ENCODE assay signal across 6 cellular contexts in the genomic region with DNA sequence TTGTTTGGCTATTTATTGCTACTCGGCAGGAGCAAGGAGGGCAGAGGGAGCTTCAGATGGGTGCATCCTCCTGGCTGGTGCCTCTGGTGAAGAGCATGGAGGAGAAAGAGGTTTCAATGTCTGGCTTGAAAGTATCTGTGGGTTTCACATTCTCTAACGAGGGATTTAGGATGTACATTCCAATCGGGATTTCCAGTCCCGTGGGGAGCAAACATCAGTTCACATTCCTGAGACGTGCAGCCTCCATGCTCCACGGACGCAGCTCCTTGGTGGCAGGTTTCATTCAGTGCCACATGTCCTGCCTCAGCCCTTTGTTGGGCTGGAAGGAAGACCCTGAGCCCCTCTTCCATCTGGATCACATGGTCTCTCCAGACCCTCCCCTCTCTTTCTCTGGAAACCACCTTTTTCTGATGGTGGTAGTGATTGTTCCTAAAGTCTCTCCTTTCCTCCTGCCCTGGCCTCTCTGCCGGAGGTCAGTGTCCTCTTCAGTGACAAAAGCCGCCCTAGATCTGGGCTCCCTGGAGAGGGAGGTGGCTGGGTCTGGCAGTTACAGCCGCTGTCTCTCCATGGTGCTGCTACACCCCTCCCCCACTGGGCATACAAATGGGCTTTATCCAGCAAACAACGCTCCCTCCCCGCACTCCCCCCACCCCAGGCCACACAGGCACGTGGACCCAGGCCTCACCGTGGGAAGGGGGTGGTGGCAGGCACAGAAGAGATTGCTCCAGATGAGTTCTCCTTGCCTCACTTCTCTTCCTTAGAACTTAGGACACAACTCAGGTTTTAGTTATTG. TPM values are rescaled to one million over a fixed set of nuclear protein-coding genes. Genes with fewer than 3 reads are reported as not detected.
DNase-seq lines count a peak whose midpoint lies in the region; ATAC-seq and TF ChIP-seq lines count a peak whose summit lies in the region.

No MANE protein-coding gene starts in this region.

- ATAC-seq in body of pancreas = no peak

- H3K9ac ChIP-seq in HUES6 (ENCODE audit: low read length) = peak overlapping the region; percentile 80
- H3K9ac ChIP-seq in trophoblast cell (ENCODE audit: low read length) = no peak overlapping the region

- H3K18ac ChIP-seq in trophoblast cell (ENCODE audit: low read length) = peak overlapping the region; percentile 19

- H2BK12ac ChIP-seq in trophoblast cell (ENCODE audit: low read length) = no peak overlapping the region

- H3K27me3 ChIP-seq in HUES6 (ENCODE audit: control insufficient read depth, insufficient read depth, low read length) (no peaks in the 10 kb centered on the region), trophoblast cell (ENCODE audit: insufficient read depth, low read length) (no peaks in the 10 kb centered on the region), body of pancreas (no peaks in the 10 kb centered on the region)

- no peak overlapping the region for H2AFZ ChIP-seq in trophoblast cell (ENCODE audit: insufficient read depth, low read length, poor library complexity)

- peak overlapping the region; percentile 80 for H3K4me3 ChIP-seq in HUES6 (ENCODE audit: low read depth, low read length)
- peak overlapping the region; percentile 50 for H3K4me3 ChIP-seq in coronary artery
- no peak overlapping the region for H3K4me3 ChIP-seq in trophoblast cell (ENCODE audit: low read depth, low read length)
- H3K4me3 ChIP-seq in body of pancreas = no peak overlapping the region

- H3K27ac ChIP-seq in HUES6 (ENCODE audit: low read depth, low read length) = peak overlapping the region; percentile 67
- H3K27ac ChIP-seq in coronary artery = no peak overlapping the region
- peak overlapping the region; percentile 41 for H3K27ac ChIP-seq in trophoblast cell (ENCODE audit: low read depth, low read length)
- H3K27ac ChIP-seq in body of pancreas = peak overlapping the region in 2 of 4 donors; percentile 14 to 40

- H3K4me1 ChIP-seq in HUES6 (ENCODE audit: control insufficient read depth, insufficient read depth, low read length) (peaks cover 31% of the 10 kb centered on the region), trophoblast cell (ENCODE audit: control insufficient read depth in 1 of 2, insufficient read depth in 2 of 2, low read length in 2 of 2) (peaks cover 27 to 36% of the 10 kb centered on the region in 2 experiments), body of pancreas (peaks cover 28% of the 10 kb centered on the region)

- no peak for TF ChIP-seq POLR2A in body of pancreas (IDR thresholded peaks at IDR 0.05)

- TF ChIP-seq CTCF in coronary artery (IDR thresholded peaks at IDR 0.05) (no peak), body of pancreas (IDR thresholded peaks at IDR 0.05) (no peak)

- no peak overlapping the region for H3K23ac ChIP-seq in trophoblast cell (ENCODE audit: low read length)

- DNase-seq in coronary artery (ENCODE audit: low spot score) (no peak), trophoblast cell (peak in 1 of 2 donors; percentile 12), body of pancreas (no peak), COLO829 (ENCODE audit: low spot score) (no peak), NCI-H2171 treated with DMSO at 0.1 percent for 48 hours (lab: John Stamatoyannopoulos, UW) (no peak)

- peak overlapping the region; percentile 13 for H4K91ac ChIP-seq in trophoblast cell (ENCODE audit: low read depth, low read length)

- no CpG with 5 or more reads among the region's 14 CpGs for WGBS in trophoblast cell (ENCODE audit: extremely low coverage, insufficient coverage, insufficient read length)
- 24 to 41% methylated on average over 14 of the region's 14 CpGs for WGBS in body of pancreas, 2 donors

- no peak overlapping the region for H2AK5ac ChIP-seq in trophoblast cell (ENCODE audit: low read length)

- H3K4ac ChIP-seq in trophoblast cell (ENCODE audit: low read depth, low read length) = no peak overlapping the region

- no peaks in the 10 kb centered on the region for H3K79me2 ChIP-seq in trophoblast cell (ENCODE audit: control insufficient read depth, insufficient read depth, low read length, poor library complexity)

- peak overlapping the region; percentile 42 for H3K4me2 ChIP-seq in trophoblast cell (ENCODE audit: low read length)

- peak overlapping the region; percentile 40 for H2BK120ac ChIP-seq in trophoblast cell (ENCODE audit: insufficient read depth, low read length, poor library complexity)

- peaks cover 15% of the 10 kb centered on the region for H3K79me1 ChIP-seq in trophoblast cell (ENCODE audit: low read length)

- H3K9me3 ChIP-seq in HUES6 (ENCODE audit: control insufficient read depth, insufficient read depth, low read depth, low read length) (no peaks in the 10 kb centered on the region), trophoblast cell (ENCODE audit: insufficient read depth, low read depth, low read length) (no peaks in the 10 kb centered on the region), body of pancreas (no peaks in the 10 kb centered on the region)

- peak overlapping the region; percentile 25 for H4K8ac ChIP-seq in trophoblast cell (ENCODE audit: low read depth, low read length)

- H3K14ac ChIP-seq in trophoblast cell (ENCODE audit: low read length) = no peak overlapping the region

- peak overlapping the region; percentile 6 for H4K12ac ChIP-seq in trophoblast cell (ENCODE audit: low read depth, low read length)

- H3K36me3 ChIP-seq in HUES6 (ENCODE audit: control insufficient read depth, insufficient read depth, low read length) = peaks cover 9% of the 10 kb centered on the region
- no peaks in the 10 kb centered on the region for H3K36me3 ChIP-seq in trophoblast cell (ENCODE audit: control insufficient read depth in 1 of 2, insufficient read depth in 2 of 2, low read length in 2 of 2)
- H3K36me3 ChIP-seq in body of pancreas (replicated peaks in 1 of 2; ENCODE audit: insufficient read depth in 1 of 2, low read depth in 2 of 2) = no peaks in the 10 kb centered on the region

- intact Hi-C loops in body of pancreas (cut with DNase I) = no loop called here

- H2BK5ac ChIP-seq in trophoblast cell (ENCODE audit: low read depth, low read length, poor library complexity) = peak overlapping the region; percentile 0

RNA-seq across cellular contexts. Expression of gene CA14, which starts 0.8 kb away (rescaled TPM):
- 1.8 and 2.0 TPM in 2 replicates for polyA plus RNA-seq in trophoblast cell (2013)
- total RNA-seq in body of pancreas = not detected

RNA-seq across cellular contexts. Expression of gene APH1A, which starts 12.1 kb away (rescaled TPM):
- 79.2 and 79.4 TPM in 2 replicates for polyA plus RNA-seq in trophoblast cell (2013)
- total RNA-seq in body of pancreas = 10 to 100 TPM; 33.0 to 56.6 TPM

RNA-seq across cellular contexts. Expression of gene C1orf54, which starts 15.8 kb away (rescaled TPM):
- polyA plus RNA-seq in trophoblast cell (2013) = 1.8 and 2.0 TPM in 2 replicates
- total RNA-seq in body of pancreas = 1 to 10 TPM in 1 of 2 donors, not detected in 1; 8.6 TPM

RNA-seq across cellular contexts. Expression of gene ANP32E, which starts 20.8 kb away (rescaled TPM):
- polyA plus RNA-seq in trophoblast cell (2013) = 51.7 and 51.9 TPM in 2 replicates
- 1 to 10 TPM; 9.2 to 9.3 TPM for total RNA-seq in body of pancreas

RNA-seq across cellular contexts. Expression of gene CIART, which starts 25.6 kb away (rescaled TPM):
- 0.79 and 0.83 TPM in 2 replicates for polyA plus RNA-seq in trophoblast cell (2013)
- 1 to 10 TPM in 1 of 2 donors, under 1 TPM in 1; 0.66 to 1.3 TPM for total RNA-seq in body of pancreas

Comparison
In these comparisons a context has a peak if more than half of its experiments do, and no peak if none do; other contexts are left out.
1. H3K27ac ChIP-seq: peak in HUES6 (single experiment) and trophoblast cell (single experiment); none in coronary artery (0 of 2).
2. H3K4me3 ChIP-seq: peak in HUES6 (single experiment) and coronary artery (single experiment); none in trophoblast cell (single experiment) and body of pancreas (0 of 2).